Comparison of ENCODE assay signal across 29 cellular contexts in genomic region chr1:231991231-231991630, GRCh38.
"Had no signal": no experiment of that assay in that cellular context is flagged by ENCODE, and none has a peak within 500 bp of the region (broad histone marks: within the 10 kb centered on the region; RNA-seq: fewer than 3 reads in every experiment).

No MANE protein-coding gene starts in this region.

- H3K9me3 ChIP-seq: MG63, Peyer's patch, SJSA1 had no signal

- H3K27ac Mint-ChIP-seq: activated B cell treated with CpG ODN at 0.5 μM for 24 hours; activated CD4-positive, alpha-beta T cell treated with anti-CD3 and anti-CD28 coated beads, Interleukin-2, amount 10 ng/mL, durations not matched to agents 24 days and 14 days; activated CD8-positive, alpha-beta memory T cell treated with anti-CD3 and anti-CD28 coated beads, Interleukin-2, amount 10 ng/mL, durations not matched to agents 7 days and 5 days; activated naive CD4-positive, alpha-beta T cell treated with anti-CD3 and anti-CD28 coated beads, Interleukin-2, amount 50 U/mL, for 72 hours; activated naive CD8-positive, alpha-beta T cell treated with anti-CD3 and anti-CD28 coated beads, Interleukin-2, amount 50 U/mL, for 24 hours; activated T-cell treated with anti-CD3 and anti-CD28 coated beads, Interleukin-2, amount 50 U/mL, for 24 hours; T-cell had no signal

- H3K4me2 ChIP-seq: KMS-11 had no signal

- H3K27me3 Mint-ChIP-seq: activated B cell treated with CpG ODN at 0.5 μM for 24 hours; activated CD4-positive, alpha-beta T cell treated with anti-CD3 and anti-CD28 coated beads, Interleukin-2, amount 10 ng/mL, durations not matched to agents 24 days and 14 days; activated CD8-positive, alpha-beta memory T cell treated with anti-CD3 and anti-CD28 coated beads, Interleukin-2, amount 10 ng/mL, durations not matched to agents 7 days and 5 days; activated naive CD8-positive, alpha-beta T cell treated with anti-CD3 and anti-CD28 coated beads, Interleukin-2, amount 50 U/mL, for 24 hours; activated T-cell treated with anti-CD3 and anti-CD28 coated beads, Interleukin-2, amount 50 U/mL, for 24 hours; brain; T-cell had no signal

- H3K9me3 Mint-ChIP-seq: activated B cell treated with CpG ODN at 0.5 μM for 24 hours; activated CD4-positive, alpha-beta T cell treated with anti-CD3 and anti-CD28 coated beads, Interleukin-2, amount 10 ng/mL, durations not matched to agents 24 days and 14 days; activated naive CD8-positive, alpha-beta T cell treated with anti-CD3 and anti-CD28 coated beads, Interleukin-2, amount 50 U/mL, for 24 hours; activated T-cell treated with anti-CD3 and anti-CD28 coated beads, Interleukin-2, amount 50 U/mL, for 24 hours; brain; T-cell had no signal

- H3K27me3 ChIP-seq: MG63, Peyer's patch, SJSA1 had no signal

- H3K36me3 Mint-ChIP-seq: activated CD8-positive, alpha-beta memory T cell treated with anti-CD3 and anti-CD28 coated beads, Interleukin-2, amount 10 ng/mL, durations not matched to agents 7 days and 5 days; brain had no signal

- H3K4me3 Mint-ChIP-seq: activated B cell treated with CpG ODN at 0.5 μM for 24 hours; activated CD4-positive, alpha-beta T cell treated with anti-CD3 and anti-CD28 coated beads, Interleukin-2, amount 10 ng/mL, durations not matched to agents 24 days and 14 days; activated CD8-positive, alpha-beta memory T cell treated with anti-CD3 and anti-CD28 coated beads, Interleukin-2, amount 10 ng/mL, durations not matched to agents 7 days and 5 days; activated naive CD8-positive, alpha-beta T cell treated with anti-CD3 and anti-CD28 coated beads, Interleukin-2, amount 50 U/mL, for 24 hours; activated T-cell treated with anti-CD3 and anti-CD28 coated beads, Interleukin-2, amount 50 U/mL, for 24 hours; brain; T-cell had no signal

- H3K4me3 ChIP-seq: MG63, Peyer's patch, SJSA1 had no signal

- H3K4me1 ChIP-seq: Peyer's patch, SJSA1 had no signal

- H3K4me1 Mint-ChIP-seq: activated B cell treated with CpG ODN at 0.5 μM for 24 hours; activated CD4-positive, alpha-beta T cell treated with anti-CD3 and anti-CD28 coated beads, Interleukin-2, amount 10 ng/mL, durations not matched to agents 24 days and 14 days; activated CD8-positive, alpha-beta memory T cell treated with anti-CD3 and anti-CD28 coated beads, Interleukin-2, amount 10 ng/mL, durations not matched to agents 7 days and 5 days; activated naive CD8-positive, alpha-beta T cell treated with anti-CD3 and anti-CD28 coated beads, Interleukin-2, amount 50 U/mL, for 24 hours; T-cell had no signal

- DNase-seq: activated B cell treated with CpG ODN at 0.5 μM for 24 hours; activated CD4-positive, alpha-beta T cell treated with anti-CD3 and anti-CD28 coated beads for 1 hour; activated CD4-positive, alpha-beta T cell treated with anti-CD3 and anti-CD28 coated beads, Interleukin-2, amount 10 ng/mL, durations not matched to agents 24 days and 14 days; activated CD4-positive, alpha-beta T cell treated with anti-CD3 and anti-CD28 coated beads, Interleukin-2, amount 50 U/mL, for 48 hours; activated CD8-positive, alpha-beta memory T cell treated with anti-CD3 and anti-CD28 coated beads, Interleukin-2, amount 10 ng/mL, durations not matched to agents 7 days and 5 days; activated effector memory CD4-positive, alpha-beta T cell treated with anti-CD3 and anti-CD28 coated beads, Interleukin-2, amount 50 U/mL, for 16 hours; activated naive CD4-positive, alpha-beta T cell treated with Interleukin-2 at 50 U/mL for 16 hours; activated naive CD8-positive, alpha-beta T cell treated with anti-CD3 and anti-CD28 coated beads, Interleukin-2, amount 50 U/mL, for 24 hours; activated T-cell treated with anti-CD3 and anti-CD28 coated beads, Interleukin-2, amount 50 U/mL, for 24 hours; amniotic stem cell; MG63; MV-4-11; NCI-H1092 treated with DMSO at 0.1 percent for 48 hours; NCI-H1417 treated with DMSO at 0.1 percent for 48 hours; NCI-H1694; NCI-H2029; NCI-H2107; NCI-H446; NCI-H524; Peyer's patch; Right ventricle myocardium superior; T-cell; T-helper 2 cell; T1000 had no signal

- H3K27ac ChIP-seq: KMS-11, Peyer's patch, RWPE1, SJSA1 had no signal

- H3K36me3 ChIP-seq: MG63, Peyer's patch, SJSA1 had no signal

- H3K9ac ChIP-seq: KMS-11 had no signal
